Comparison of ENCODE assay signal across 22 cellular contexts in genomic region chr13:98253526-98253925, GRCh38.
A peak's percentile ranks its signal among the peaks of the same experiment; 100 is the strongest.
DNase-seq lines count a peak whose midpoint lies in the region; FAIRE-seq and TF ChIP-seq lines count a peak whose summit lies in the region.
"Had no signal": no experiment of that assay in that cellular context is flagged by ENCODE, and none has a peak within 500 bp of the region (broad histone marks: within the 10 kb centered on the region; RNA-seq: fewer than 3 reads in every experiment).

No MANE protein-coding gene starts in this region.

- H3K9me2 ChIP-seq in GM23248 (ENCODE audit: insufficient read depth), result no peaks in the 10 kb centered on the region

- no peak for FAIRE-seq in astrocyte (lab: Jason Lieb, UNC)
- FAIRE-seq: frontal cortex, G401.6, GM12878 had no signal

- in situ Hi-C loops in GM23248 (cut with MboI), result no loop called here

- no peak for TF ChIP-seq POLR2A in stomach (IDR thresholded peaks at IDR 0.05)
- TF ChIP-seq POLR2A in esophagus squamous epithelium (IDR thresholded peaks at IDR 0.05), result no peak

- H3K27ac ChIP-seq in GM23248 (peak overlapping the region; percentile 91), astrocyte (ENCODE audit: low read depth, low read length) (peak overlapping the region; percentile 74), stomach (peak overlapping the region in 3 of 5 donors; percentile 25 to 69 (median 38)), esophagus squamous epithelium (no peak overlapping the region)
- H3K27ac ChIP-seq: prostate gland had no signal

- H3K9ac ChIP-seq in GM23248 (peak overlapping the region; percentile 75), astrocyte (ENCODE audit: low read length) (peak overlapping the region; percentile 22)

- H2AFZ ChIP-seq in GM23248 (no peak overlapping the region), astrocyte (ENCODE audit: low read depth, low read length) (no peak overlapping the region)

- no peaks in the 10 kb centered on the region for H4K20me1 ChIP-seq in GM23248 (ENCODE audit: insufficient read depth)
- no peaks in the 10 kb centered on the region for H4K20me1 ChIP-seq in astrocyte (ENCODE audit: insufficient read depth, low read length)

- H3K4me3 ChIP-seq in GM23248 (peak overlapping the region; percentile 36), astrocyte (ENCODE audit: insufficient read depth, low read depth, low read length) (no peak overlapping the region), stomach (no peak overlapping the region), esophagus squamous epithelium (no peak overlapping the region)
- H3K4me3 ChIP-seq: GM12878, prostate gland had no signal

- H3K4me2 ChIP-seq in GM23248 (ENCODE audit: unreplicated experiment) (peak overlapping the region; percentile 77), astrocyte (ENCODE audit: low read length) (peak overlapping the region; percentile 77)

- H3K79me2 ChIP-seq in GM23248 (ENCODE audit: insufficient read depth), result peaks cover 60% of the 10 kb centered on the region
- H3K79me2 ChIP-seq in astrocyte (ENCODE audit: insufficient read depth, low read length), result peaks cover 38% of the 10 kb centered on the region

- H3K27me3 Mint-ChIP-seq in astrocyte (ENCODE audit: low read depth, unreplicated experiment), result no peaks in the 10 kb centered on the region
- H3K27me3 Mint-ChIP-seq: activated B cell treated with CpG ODN at 0.5 μM for 24 hours; stimulated activated naive CD8-positive, alpha-beta T cell treated with anti-CD3 and anti-CD28 coated beads, Interleukin-15, Interleukin-2, amounts not matched to agents 100 ng/mL and 50 ng/mL, for 24 hours had no signal

- H3K4me1 ChIP-seq in GM23248 (ENCODE audit: insufficient read depth) (peaks cover 40% of the 10 kb centered on the region), astrocyte (ENCODE audit: insufficient read depth, low read length) (peaks cover 32% of the 10 kb centered on the region), stomach (peaks cover 7 to 34% (median 24%) of the 10 kb centered on the region in 4 donors), esophagus squamous epithelium (no peaks in the 10 kb centered on the region)
- H3K4me1 ChIP-seq: prostate gland had no signal

- H3K4me3 Mint-ChIP-seq in astrocyte (ENCODE audit: unreplicated experiment), result no peak overlapping the region
- H3K4me3 Mint-ChIP-seq: activated B cell treated with CpG ODN at 0.5 μM for 24 hours; activated naive CD8-positive, alpha-beta T cell treated with anti-CD3 and anti-CD28 coated beads, Interleukin-2, amount 10 ng/mL, durations not matched to agents 7 days and 5 days; activated T-helper 1 cell treated with anti-CD3 and anti-CD28 coated beads, Interleukin-12 subunit alpha, Interleukin-12 subunit beta, Interleukin-2, Interleukin-4 antibody, amounts not matched to agents 30 ng/mL and 10 ng/mL and 1 ng/mL, durations not matched to agents 14 hours and 24 hours and 36 hours; naive thymus-derived CD4-positive, alpha-beta T cell; stimulated activated naive CD8-positive, alpha-beta T cell treated with anti-CD3 and anti-CD28 coated beads, Interleukin-15, Interleukin-2, amounts not matched to agents 100 ng/mL and 50 ng/mL, for 24 hours; T-helper 17 cell had no signal

- H3F3A ChIP-seq in GM23248 (ENCODE audit: insufficient read depth), result peaks cover 41% of the 10 kb centered on the region

- no peaks in the 10 kb centered on the region for H3K36me3 ChIP-seq in GM23248 (ENCODE audit: low read depth)
- no peaks in the 10 kb centered on the region for H3K36me3 ChIP-seq in astrocyte (ENCODE audit: insufficient read depth, low read length)
- no peaks in the 10 kb centered on the region for H3K36me3 ChIP-seq in stomach
- H3K36me3 ChIP-seq in esophagus squamous epithelium, result no peaks in the 10 kb centered on the region
- H3K36me3 ChIP-seq: prostate gland had no signal

- H3K9me3 Mint-ChIP-seq in astrocyte (ENCODE audit: unreplicated experiment), result no peaks in the 10 kb centered on the region
- H3K9me3 Mint-ChIP-seq: activated B cell treated with CpG ODN at 0.5 μM for 24 hours; activated naive CD8-positive, alpha-beta T cell treated with anti-CD3 and anti-CD28 coated beads, Interleukin-2, amount 10 ng/mL, durations not matched to agents 7 days and 5 days; activated T-helper 1 cell treated with anti-CD3 and anti-CD28 coated beads, Interleukin-12 subunit alpha, Interleukin-12 subunit beta, Interleukin-2, Interleukin-4 antibody, amounts not matched to agents 30 ng/mL and 10 ng/mL and 1 ng/mL, durations not matched to agents 14 hours and 24 hours and 36 hours; naive thymus-derived CD4-positive, alpha-beta T cell; stimulated activated naive CD8-positive, alpha-beta T cell treated with anti-CD3 and anti-CD28 coated beads, Interleukin-15, Interleukin-2, amounts not matched to agents 100 ng/mL and 50 ng/mL, for 24 hours had no signal

- no peak for TF ChIP-seq CTCF in astrocyte (IDR thresholded peaks at IDR 0.05; ENCODE audit: insufficient read depth, low read depth, low read length)
- no peak for TF ChIP-seq CTCF in stomach (IDR thresholded peaks at IDR 0.05)
- no peak for TF ChIP-seq CTCF in esophagus squamous epithelium (IDR thresholded peaks at IDR 0.05)

- H3K4me1 Mint-ChIP-seq in astrocyte (ENCODE audit: low read depth, unreplicated experiment), result peaks cover 41% of the 10 kb centered on the region
- H3K4me1 Mint-ChIP-seq: activated B cell treated with CpG ODN at 0.5 μM for 24 hours; activated naive CD8-positive, alpha-beta T cell treated with anti-CD3 and anti-CD28 coated beads, Interleukin-2, amount 10 ng/mL, durations not matched to agents 7 days and 5 days; naive thymus-derived CD4-positive, alpha-beta T cell; T-helper 17 cell had no signal

- DNase-seq in GM23248 (peak; percentile 65), astrocyte (ENCODE audit: low read depth) (no peak), iris pigment epithelial cell (ENCODE audit: low read depth) (peak; percentile 33), stomach (no peak), esophagus squamous epithelium (lab: John Stamatoyannopoulos, UW) (no peak), nucleus accumbens (lab: John Stamatoyannopoulos, UW) (no peak)
- no peak for DNase-seq in stimulated activated CD4-positive, alpha-beta T cell treated with anti-CD3 and anti-CD28 coated beads, Interleukin-2, amount 100 ng/mL, for 24 hours
- DNase-seq in stimulated activated CD4-positive, alpha-beta T cell treated with anti-CD3 and anti-CD28 coated beads, Interleukin-4, amount 100 ng/mL, for 4 hours, result no peak
- DNase-seq: activated B cell treated with CpG ODN at 0.5 μM for 24 hours; activated naive CD8-positive, alpha-beta T cell treated with anti-CD3 and anti-CD28 coated beads, Interleukin-2, amount 10 ng/mL, durations not matched to agents 7 days and 5 days; caudate nucleus; effector memory CD4-positive, alpha-beta T cell; naive thymus-derived CD4-positive, alpha-beta T cell; NCI-H187; NCI-H345; T-helper 17 cell had no signal

- no peaks in the 10 kb centered on the region for H3K9me3 ChIP-seq in GM23248 (ENCODE audit: low read depth)
- H3K9me3 ChIP-seq in astrocyte (ENCODE audit: insufficient read depth, low read depth, low read length), result no peaks in the 10 kb centered on the region
- no peaks in the 10 kb centered on the region for H3K9me3 ChIP-seq in stomach
- no peaks in the 10 kb centered on the region for H3K9me3 ChIP-seq in esophagus squamous epithelium
- H3K9me3 ChIP-seq: prostate gland had no signal

- H3K27ac Mint-ChIP-seq in astrocyte (ENCODE audit: unreplicated experiment), result peak overlapping the region; percentile 82
- H3K27ac Mint-ChIP-seq: activated B cell treated with CpG ODN at 0.5 μM for 24 hours; activated naive CD8-positive, alpha-beta T cell treated with anti-CD3 and anti-CD28 coated beads, Interleukin-2, amount 10 ng/mL, durations not matched to agents 7 days and 5 days; activated T-helper 1 cell treated with anti-CD3 and anti-CD28 coated beads, Interleukin-12 subunit alpha, Interleukin-12 subunit beta, Interleukin-2, Interleukin-4 antibody, amounts not matched to agents 30 ng/mL and 10 ng/mL and 1 ng/mL, durations not matched to agents 14 hours and 24 hours and 36 hours; naive thymus-derived CD4-positive, alpha-beta T cell; stimulated activated naive CD8-positive, alpha-beta T cell treated with anti-CD3 and anti-CD28 coated beads, Interleukin-15, Interleukin-2, amounts not matched to agents 100 ng/mL and 50 ng/mL, for 24 hours; T-helper 17 cell had no signal

- TF ChIP-seq EP300 in stomach (IDR thresholded peaks at IDR 0.05), result no peak

- intact Hi-C loops in stomach (cut with DNase I; ENCODE audit: low total_unique reads) (no loop called here), esophagus squamous epithelium (cut with DNase I) (no loop called here)

- H3K36me3 Mint-ChIP-seq in astrocyte (ENCODE audit: low read depth, unreplicated experiment), result no peaks in the 10 kb centered on the region
- H3K36me3 Mint-ChIP-seq: activated naive CD8-positive, alpha-beta T cell treated with anti-CD3 and anti-CD28 coated beads, Interleukin-2, amount 10 ng/mL, durations not matched to agents 7 days and 5 days; naive thymus-derived CD4-positive, alpha-beta T cell had no signal

- H3K27me3 ChIP-seq in GM23248 (replicated peaks; ENCODE audit: insufficient read depth) (no peaks in the 10 kb centered on the region), astrocyte (ENCODE audit: insufficient read depth, low read length) (no peaks in the 10 kb centered on the region), stomach (no peaks in the 10 kb centered on the region), esophagus squamous epithelium (no peaks in the 10 kb centered on the region)

- 5 to 7% methylated on average over 7 of the region's 7 CpGs for WGBS in GM23248 (ENCODE audit: low coverage in 1 of 2, low lambda C conversion rate in 2 of 2, missing lambda C conversion rate in 2 of 2), 2 experiments
- 47 to 62% (median 56%) methylated on average over 6 to 7 of the region's 7 CpGs for WGBS in stomach, 5 donors
- WGBS in esophagus squamous epithelium, 2 donors, result 69 to 75% methylated on average over 6 of the region's 7 CpGs

Comparison
In these comparisons a context has a peak if more than half of its experiments do, and no peak if none do; other contexts are left out.
1. DNase-seq: peak in GM23248 (single experiment) and iris pigment epithelial cell (single experiment); none in astrocyte (single experiment), stomach (single experiment), stimulated activated CD4-positive, alpha-beta T cell treated with anti-CD3 and anti-CD28 coated beads, Interleukin-2, amount 100 ng/mL, for 24 hours (0 of 2), esophagus squamous epithelium (single experiment), nucleus accumbens (0 of 56) and stimulated activated CD4-positive, alpha-beta T cell treated with anti-CD3 and anti-CD28 coated beads, Interleukin-4, amount 100 ng/mL, for 4 hours (0 of 2).
2. H3K27ac ChIP-seq: peak in GM23248 (single experiment), astrocyte (single experiment) and stomach (3 of 5); none in esophagus squamous epithelium (0 of 4).